In the genomic region with DNA sequence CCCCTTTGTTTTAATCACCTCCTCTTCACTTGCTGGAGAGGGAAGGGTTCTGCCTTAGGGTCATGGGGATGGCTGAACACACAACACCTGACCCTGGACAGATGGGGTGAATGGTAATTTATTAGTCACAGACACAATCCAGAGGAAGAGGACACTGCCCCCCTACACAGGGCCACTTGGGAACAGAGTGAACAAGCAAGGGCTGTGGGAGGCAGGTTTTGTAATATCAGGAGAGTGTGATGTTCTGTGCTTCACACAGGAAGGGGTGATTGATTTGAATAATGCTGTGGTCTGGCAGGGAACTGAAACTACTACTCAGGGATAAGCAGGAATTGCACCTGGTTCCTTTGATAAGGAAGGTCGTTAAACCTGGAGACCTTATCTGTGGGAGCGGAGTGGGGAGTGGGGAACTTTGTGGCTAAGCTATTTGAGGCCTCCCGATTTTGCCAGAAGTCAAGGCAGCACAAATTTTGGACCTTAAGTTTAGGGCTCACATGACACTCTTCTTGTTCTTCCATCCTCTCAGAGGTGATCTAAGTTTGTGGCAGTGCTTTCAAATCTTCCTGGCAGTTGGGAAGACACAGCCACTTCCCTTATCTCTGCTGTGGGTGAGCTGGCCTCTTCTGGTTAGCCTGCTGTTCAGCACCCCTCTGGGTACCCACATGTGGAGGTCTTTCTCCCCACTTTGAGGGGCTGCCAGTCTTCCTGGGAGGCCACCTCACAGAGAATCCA, we compare ENCODE assay signal across 10 cellular contexts.
DNase-seq lines count a peak whose midpoint lies in the region; FAIRE-seq and TF ChIP-seq lines count a peak whose summit lies in the region.
"Had no signal": no experiment of that assay in that cellular context is flagged by ENCODE, and none has a peak within 500 bp of the region (broad histone marks: within the 10 kb centered on the region; RNA-seq: fewer than 3 reads in every experiment).

No MANE protein-coding gene starts in this region.

- TF ChIP-seq POLR2A in esophagus squamous epithelium (IDR thresholded peaks at IDR 0.05): no peak

- FAIRE-seq in kidney (lab: Jason Lieb, UNC): no peak

- WGBS in mesenchymal stem cell: 29% methylated on average over 3 of the region's 3 CpGs
- 36 to 40% methylated on average over 3 of the region's 3 CpGs for WGBS in esophagus squamous epithelium, 2 donors
- 45% methylated on average over 3 of the region's 3 CpGs for WGBS in smooth muscle cell (ENCODE audit: low lambda C conversion rate)

- no peak overlapping the region for H2BK5ac ChIP-seq in mesenchymal stem cell (ENCODE audit: low read depth, low read length, poor library complexity, severe bottlenecking)

- peak; percentile 95 for DNase-seq in GDM1 (lab: John Stamatoyannopoulos, UW)
- peak; percentile 28 for DNase-seq in RPMI7951 (ENCODE audit: low read depth)
- DNase-seq in mesenchymal stem cell: no peak
- DNase-seq in esophagus squamous epithelium (lab: John Stamatoyannopoulos, UW): no peak
- no peak for DNase-seq in kidney
- DNase-seq in smooth muscle cell (lab: John Stamatoyannopoulos, UW; ENCODE audit: unreplicated experiment): no peak
- DNase-seq in mesenteric fat pad (ENCODE audit: low spot score): no peak
- DNase-seq: brain microvascular endothelial cell, PC-3 had no signal

- H4K8ac ChIP-seq in mesenchymal stem cell (ENCODE audit: low read length): peak overlapping the region; percentile 39

- TF ChIP-seq CTCF in HEK293 (tag by site-specific recombination; IDR thresholded peaks at IDR 0.05) (no peak), esophagus squamous epithelium (IDR thresholded peaks at IDR 0.05) (no peak), kidney (IDR thresholded peaks at IDR 0.05; ENCODE audit: borderline replicate concordance, extremely low read depth, insufficient read depth) (no peak), smooth muscle cell (IDR thresholded peaks at IDR 0.05; ENCODE audit: borderline replicate concordance, insufficient read depth, poor library complexity, severe bottlenecking) (no peak)

- peak overlapping the region in 1 of 2 experiments; percentile 17 for H3K18ac ChIP-seq in mesenchymal stem cell (ENCODE audit: low read depth in 1 of 2, low read length in 2 of 2)

- H3K27me3 ChIP-seq in mesenchymal stem cell (ENCODE audit: control insufficient read depth in 1 of 2, insufficient read depth in 1 of 2, low read length in 2 of 2) (no peaks in the 10 kb centered on the region), esophagus squamous epithelium (no peaks in the 10 kb centered on the region), smooth muscle cell (ENCODE audit: low read depth) (no peaks in the 10 kb centered on the region)
- H3K27me3 ChIP-seq: brain microvascular endothelial cell had no signal

- H2BK15ac ChIP-seq in mesenchymal stem cell (ENCODE audit: low read depth, poor library complexity, severe bottlenecking): no peak overlapping the region

- H3K79me2 ChIP-seq in smooth muscle cell (ENCODE audit: low read depth): no peaks in the 10 kb centered on the region

- H3K4me3 ChIP-seq in HEK293 (ENCODE audit: low read depth, low read length): no peak overlapping the region
- no peak overlapping the region for H3K4me3 ChIP-seq in mesenchymal stem cell (ENCODE audit: insufficient read depth in 1 of 2, low read depth in 1 of 2, low read length in 2 of 2)
- H3K4me3 ChIP-seq in esophagus squamous epithelium: no peak overlapping the region
- no peak overlapping the region for H3K4me3 ChIP-seq in kidney (ENCODE audit: low read length in 2 of 2)
- no peak overlapping the region for H3K4me3 ChIP-seq in smooth muscle cell

- no peak overlapping the region for H3K4me2 ChIP-seq in mesenchymal stem cell (ENCODE audit: low read length, poor library complexity, severe bottlenecking)
- no peak overlapping the region for H3K4me2 ChIP-seq in smooth muscle cell

- no peak overlapping the region for H2BK120ac ChIP-seq in mesenchymal stem cell (ENCODE audit: low read depth, low read length)

- H3K23ac ChIP-seq in mesenchymal stem cell (ENCODE audit: low read length in 2 of 2): no peak overlapping the region

- H3K27ac ChIP-seq in HEK293 (ENCODE audit: extremely low read depth, low read depth, low read length) (no peak overlapping the region), mesenchymal stem cell (ENCODE audit: low read length, poor library complexity, severe bottlenecking) (no peak overlapping the region), esophagus squamous epithelium (no peak overlapping the region), kidney (ENCODE audit: low read depth in 2 of 2, low read length in 2 of 2) (no peak overlapping the region), smooth muscle cell (ENCODE audit: low read depth) (no peak overlapping the region)
- H3K27ac ChIP-seq: brain microvascular endothelial cell had no signal

- H3K9me3 ChIP-seq in HEK293 (ENCODE audit: control insufficient read depth, insufficient read depth, low read depth, low read length): no peaks in the 10 kb centered on the region
- H3K9me3 ChIP-seq in mesenchymal stem cell (ENCODE audit: control insufficient read depth, low read length): no peaks in the 10 kb centered on the region
- no peaks in the 10 kb centered on the region for H3K9me3 ChIP-seq in esophagus squamous epithelium
- H3K9me3 ChIP-seq in kidney (ENCODE audit: control insufficient read depth in 1 of 2, low read length in 2 of 2): no peaks in the 10 kb centered on the region
- no peaks in the 10 kb centered on the region for H3K9me3 ChIP-seq in smooth muscle cell (replicated peaks; ENCODE audit: low read depth)

- H3K4me1 ChIP-seq in HEK293 (ENCODE audit: control insufficient read depth, insufficient read depth, low read length) (no peaks in the 10 kb centered on the region), mesenchymal stem cell (ENCODE audit: control insufficient read depth, insufficient read depth, low read depth, low read length) (peaks cover 2% of the 10 kb centered on the region), esophagus squamous epithelium (peaks cover 0 to 17% (median 0%) of the 10 kb centered on the region in 3 donors), kidney (ENCODE audit: control insufficient read depth in 1 of 2, insufficient read depth in 1 of 2, low read depth in 1 of 2, low read length in 2 of 2) (peaks cover 10 to 24% of the 10 kb centered on the region in 2 donors), smooth muscle cell (ENCODE audit: low read depth) (no peaks in the 10 kb centered on the region)

- no peak overlapping the region for H4K91ac ChIP-seq in mesenchymal stem cell (ENCODE audit: low read length)

- no peak overlapping the region for H3K14ac ChIP-seq in mesenchymal stem cell (ENCODE audit: low read length in 2 of 2)

- no peaks in the 10 kb centered on the region for H3F3A ChIP-seq in smooth muscle cell (ENCODE audit: low read depth)

- no peak overlapping the region for H2AK5ac ChIP-seq in mesenchymal stem cell (ENCODE audit: low read length, severe bottlenecking)

- H3K79me1 ChIP-seq in mesenchymal stem cell (replicated peaks; ENCODE audit: low read length, poor library complexity, severe bottlenecking): no peaks in the 10 kb centered on the region

- intact Hi-C loops in esophagus squamous epithelium (cut with DNase I): no loop called here
- intact Hi-C loops in kidney (cut with DNase I): no loop called here

- H3K36me3 ChIP-seq in HEK293 (ENCODE audit: control insufficient read depth in 2 of 2, insufficient read depth in 1 of 2, low read length in 2 of 2): peaks cover 0 to 32% of the 10 kb centered on the region in 2 experiments; a peak in 1 of 3 replicates
- H3K36me3 ChIP-seq in mesenchymal stem cell (ENCODE audit: control insufficient read depth in 1 of 2, insufficient read depth in 2 of 2, low read depth in 1 of 2, low read length in 2 of 2): no peaks in the 10 kb centered on the region
- no peaks in the 10 kb centered on the region for H3K36me3 ChIP-seq in esophagus squamous epithelium
- H3K36me3 ChIP-seq in kidney (ENCODE audit: control insufficient read depth in 1 of 2, insufficient read depth in 2 of 2, low read length in 2 of 2): no peaks in the 10 kb centered on the region
- H3K36me3 ChIP-seq in smooth muscle cell (ENCODE audit: low read depth): no peaks in the 10 kb centered on the region
- H3K36me3 ChIP-seq: brain microvascular endothelial cell had no signal

- no peaks in the 10 kb centered on the region for H4K20me1 ChIP-seq in smooth muscle cell (ENCODE audit: low read depth)

- H2AFZ ChIP-seq in mesenchymal stem cell (ENCODE audit: low read depth, low read length) (no peak overlapping the region), smooth muscle cell (ENCODE audit: low read depth) (no peak overlapping the region)

- peak overlapping the region in 1 of 2 experiments; percentile 18 for H3K4ac ChIP-seq in mesenchymal stem cell (ENCODE audit: low read depth in 1 of 2, low read length in 2 of 2)

- POLR2A ChIA-PET in HEK293 (lab: Yijun Ruan, JAX): interaction anchor here (0.5 to 1.4 kb wide), 2 partner anchors 15 to 78 kb away, joined by 3 to 6 read pairs; a partner anchor contains a TSS

- no peak overlapping the region for H2BK12ac ChIP-seq in mesenchymal stem cell (ENCODE audit: low read length in 2 of 2)

- H3K9ac ChIP-seq in mesenchymal stem cell (ENCODE audit: low read length) (peak overlapping the region; percentile 0), kidney (ENCODE audit: low read length in 2 of 2) (no peak overlapping the region), smooth muscle cell (ENCODE audit: low read depth) (no peak overlapping the region)

- CTCF ChIA-PET in HEK293 (lab: Yijun Ruan, JAX): interaction anchor here (0.5 kb wide), 1 partner anchor 66 kb away, joined by 4 read pairs; no protein-coding TSS in a partner anchor

TF ChIP-seq in HEK293, 187 proteins besides CTCF, POLR2A, EP300 and RAD21 (continues in another document):
- TF ChIP-seq ZNF114 (tag by site-specific recombination; IDR thresholded peaks at IDR 0.05) (no peak), ZNF416 (tag by site-specific recombination; IDR thresholded peaks at IDR 0.05) (no peak), ZNF221 (tag by site-specific recombination; IDR thresholded peaks at IDR 0.05; ENCODE audit: borderline replicate concordance) (no peak)

Comparison
In these comparisons a context has a peak if more than half of its experiments do, and no peak if none do; other contexts are left out.
1. DNase-seq: peak in GDM1 (single experiment) and RPMI7951 (single experiment); none in mesenchymal stem cell (single experiment), esophagus squamous epithelium (single experiment), kidney (single experiment), smooth muscle cell (single experiment) and mesenteric fat pad (single experiment).